In genomic region chr20:2900845-2901592, GRCh38 we compare ENCODE assay signal across 14 cellular contexts. TPM values are rescaled to one million over a fixed set of nuclear protein-coding genes. Genes with fewer than 3 reads are reported as not detected.
DNase-seq lines count a peak whose midpoint lies in the region; TF ChIP-seq lines count a peak whose summit lies in the region.
"Had no signal": no experiment of that assay in that cellular context is flagged by ENCODE, and none has a peak within 500 bp of the region (broad histone marks: within the 10 kb centered on the region; RNA-seq: fewer than 3 reads in every experiment).

No MANE protein-coding gene starts in this region.

- H3K9me3 ChIP-seq in Loucy (ENCODE audit: insufficient read depth, low read depth, low read length): no peaks in the 10 kb centered on the region
- H3K9me3 ChIP-seq: HAP-1 had no signal

- TF ChIP-seq CTCF in Loucy (conservative IDR thresholded peaks at IDR 0.05; ENCODE audit: low read length) (no peak), osteocyte (IDR thresholded peaks at IDR 0.05) (no peak)

- no peak overlapping the region for H3K27ac Mint-ChIP-seq in activated naive CD4-positive, alpha-beta T cell treated with anti-CD3 and anti-CD28 coated beads, Interleukin-2, amount 50 U/mL, for 24 hours
- H3K27ac Mint-ChIP-seq in activated T-helper 1 cell treated with anti-CD3 and anti-CD28 coated beads, Interleukin-12 subunit alpha, Interleukin-12 subunit beta, Interleukin-2, Interleukin-4 antibody, amounts not matched to agents 30 ng/mL and 10 ng/mL and 1 ng/mL, durations not matched to agents 14 hours and 24 hours and 36 hours: no peak overlapping the region
- peak overlapping the region; percentile 7 for H3K27ac Mint-ChIP-seq in osteocyte (ENCODE audit: unreplicated experiment)

- H3F3A ChIP-seq in Loucy (ENCODE audit: low read depth): peaks cover 6% of the 10 kb centered on the region; the same call in 1 of the 2 replicates

- intact Hi-C loops in activated T-helper 1 cell treated with anti-CD3 and anti-CD28 coated beads, Interleukin-12 subunit alpha, Interleukin-12 subunit beta, Interleukin-2, Interleukin-4 antibody, amounts not matched to agents 30 ng/mL and 10 ng/mL and 1 ng/mL, durations not matched to agents 14 hours and 24 hours and 36 hours (cut with micrococcal nuclease): no loop called here

- H3K9ac ChIP-seq in Loucy (ENCODE audit: low read depth, low read length, poor library complexity, severe bottlenecking): peak overlapping the region; percentile 49

- H3K36me3 Mint-ChIP-seq in activated naive CD4-positive, alpha-beta T cell treated with anti-CD3 and anti-CD28 coated beads, Interleukin-2, amount 50 U/mL, for 24 hours: peaks cover 7% of the 10 kb centered on the region
- peaks cover 7% of the 10 kb centered on the region for H3K36me3 Mint-ChIP-seq in activated T-helper 1 cell treated with anti-CD3 and anti-CD28 coated beads, Interleukin-12 subunit alpha, Interleukin-12 subunit beta, Interleukin-2, Interleukin-4 antibody, amounts not matched to agents 30 ng/mL and 10 ng/mL and 1 ng/mL, durations not matched to agents 14 hours and 24 hours and 36 hours (ENCODE audit: low read depth)
- H3K36me3 Mint-ChIP-seq in osteocyte (ENCODE audit: unreplicated experiment): peaks cover 8% of the 10 kb centered on the region

- H3K27me3 ChIP-seq in Loucy (ENCODE audit: insufficient read depth, low read length, poor library complexity, severe bottlenecking): no peaks in the 10 kb centered on the region

- H4K20me1 ChIP-seq in Loucy (ENCODE audit: insufficient read depth, low read length, poor library complexity, severe bottlenecking): peaks cover 5% of the 10 kb centered on the region

- no peaks in the 10 kb centered on the region for H3K27me3 Mint-ChIP-seq in activated naive CD4-positive, alpha-beta T cell treated with anti-CD3 and anti-CD28 coated beads, Interleukin-2, amount 50 U/mL, for 24 hours
- H3K27me3 Mint-ChIP-seq in activated T-helper 1 cell treated with anti-CD3 and anti-CD28 coated beads, Interleukin-12 subunit alpha, Interleukin-12 subunit beta, Interleukin-2, Interleukin-4 antibody, amounts not matched to agents 30 ng/mL and 10 ng/mL and 1 ng/mL, durations not matched to agents 14 hours and 24 hours and 36 hours (ENCODE audit: insufficient read depth): no peaks in the 10 kb centered on the region
- no peaks in the 10 kb centered on the region for H3K27me3 Mint-ChIP-seq in osteocyte (ENCODE audit: unreplicated experiment)

- H3K4me3 ChIP-seq in Loucy (ENCODE audit: low read length, poor library complexity, severe bottlenecking): peak overlapping the region; percentile 34
- H3K4me3 ChIP-seq: HAP-1 had no signal

- peak overlapping the region; percentile 52 for H3K4me2 ChIP-seq in Loucy (ENCODE audit: low read depth, low read length, poor library complexity, severe bottlenecking)

- no peak for DNase-seq in activated naive CD4-positive, alpha-beta T cell treated with anti-CD3 and anti-CD28 coated beads, Interleukin-2, amount 50 U/mL, for 16 hours
- DNase-seq in activated T-helper 1 cell treated with anti-CD3 and anti-CD28 coated beads, Interleukin-12 subunit alpha, Interleukin-12 subunit beta, Interleukin-2, Interleukin-4 antibody, amounts not matched to agents 30 ng/mL and 10 ng/mL and 1 ng/mL, durations not matched to agents 14 hours and 24 hours and 36 hours (ENCODE audit: low spot score): no peak
- DNase-seq in osteocyte (ENCODE audit: extremely low spot score, unreplicated experiment): no peak
- no peak for DNase-seq in erythroblast (lab: John Stamatoyannopoulos, UW)
- DNase-seq in D341Med (ENCODE audit: low spot score): no peak
- DNase-seq in SW 1271 (lab: John Stamatoyannopoulos, UW): no peak
- DNase-seq: GDM1, mammary epithelial cell, NCI-H1092 treated with DMSO at 0.1 percent for 48 hours, NCI-H510A treated with DMSO at 0.1 percent for 48 hours, SHP77 had no signal

- peaks cover 88% of the 10 kb centered on the region for H3K79me2 ChIP-seq in Loucy (ENCODE audit: insufficient read depth, low read length)

- H3K9me2 ChIP-seq in Loucy (replicated peaks; ENCODE audit: low read depth, low read length): no peaks in the 10 kb centered on the region

- H3K4me1 Mint-ChIP-seq in activated naive CD4-positive, alpha-beta T cell treated with anti-CD3 and anti-CD28 coated beads, Interleukin-2, amount 50 U/mL, for 24 hours: peaks cover 64% of the 10 kb centered on the region
- peaks cover 20% of the 10 kb centered on the region for H3K4me1 Mint-ChIP-seq in activated T-helper 1 cell treated with anti-CD3 and anti-CD28 coated beads, Interleukin-12 subunit alpha, Interleukin-12 subunit beta, Interleukin-2, Interleukin-4 antibody, amounts not matched to agents 30 ng/mL and 10 ng/mL and 1 ng/mL, durations not matched to agents 14 hours and 24 hours and 36 hours (ENCODE audit: low read depth)
- H3K4me1 Mint-ChIP-seq in osteocyte (ENCODE audit: unreplicated experiment): peaks cover 5% of the 10 kb centered on the region

- H3K36me3 ChIP-seq in Loucy (ENCODE audit: insufficient read depth, low read length): no peaks in the 10 kb centered on the region
- H3K36me3 ChIP-seq: HAP-1 had no signal

- H2AFZ ChIP-seq in Loucy (ENCODE audit: low read length): no peak overlapping the region

- no peak for TF ChIP-seq POLR2A in erythroblast (IDR thresholded peaks at IDR 0.05; ENCODE audit: low read length)

- no peaks in the 10 kb centered on the region for H3K9me3 Mint-ChIP-seq in activated naive CD4-positive, alpha-beta T cell treated with anti-CD3 and anti-CD28 coated beads, Interleukin-2, amount 50 U/mL, for 24 hours
- no peaks in the 10 kb centered on the region for H3K9me3 Mint-ChIP-seq in activated T-helper 1 cell treated with anti-CD3 and anti-CD28 coated beads, Interleukin-12 subunit alpha, Interleukin-12 subunit beta, Interleukin-2, Interleukin-4 antibody, amounts not matched to agents 30 ng/mL and 10 ng/mL and 1 ng/mL, durations not matched to agents 14 hours and 24 hours and 36 hours
- H3K9me3 Mint-ChIP-seq in osteocyte (ENCODE audit: unreplicated experiment): peaks cover 3% of the 10 kb centered on the region

- H3K4me1 ChIP-seq in Loucy (ENCODE audit: insufficient read depth, low read length, poor library complexity, severe bottlenecking): peaks cover 23% of the 10 kb centered on the region
- H3K4me1 ChIP-seq: HAP-1 had no signal

- H3K4me3 Mint-ChIP-seq in activated naive CD4-positive, alpha-beta T cell treated with anti-CD3 and anti-CD28 coated beads, Interleukin-2, amount 50 U/mL, for 24 hours: peak overlapping the region; percentile 52
- peak overlapping the region; percentile 55 for H3K4me3 Mint-ChIP-seq in activated T-helper 1 cell treated with anti-CD3 and anti-CD28 coated beads, Interleukin-12 subunit alpha, Interleukin-12 subunit beta, Interleukin-2, Interleukin-4 antibody, amounts not matched to agents 30 ng/mL and 10 ng/mL and 1 ng/mL, durations not matched to agents 14 hours and 24 hours and 36 hours
- H3K4me3 Mint-ChIP-seq in osteocyte (ENCODE audit: unreplicated experiment): no peak overlapping the region

RNA-seq across cellular contexts. Expression of gene PTPRA, which starts 27.7 kb away (rescaled TPM):
- 64.0 and 67.5 TPM in 2 replicates for total RNA-seq in activated T-helper 1 cell treated with anti-CD3 and anti-CD28 coated beads, Interleukin-12 subunit alpha, Interleukin-12 subunit beta, Interleukin-2, Interleukin-4 antibody, amounts not matched to agents 30 ng/mL and 10 ng/mL and 1 ng/mL, durations not matched to agents 14 hours and 24 hours and 36 hours
- total RNA-seq in osteocyte: 80.2 and 88.6 TPM in 2 replicates
